Comparison of ENCODE assay signal across 15 cellular contexts in genomic region chrX:139058831-139059495, GRCh38.
DNase-seq lines count a peak whose midpoint lies in the region; ATAC-seq and TF ChIP-seq lines count a peak whose summit lies in the region.
"Had no signal": no experiment of that assay in that cellular context is flagged by ENCODE, and none has a peak within 500 bp of the region (broad histone marks: within the 10 kb centered on the region; RNA-seq: fewer than 3 reads in every experiment).

No MANE protein-coding gene starts in this region.

- no peak overlapping the region for H3K27ac ChIP-seq in H9 (ENCODE audit: insufficient read length, low read depth, low read length)
- H3K27ac ChIP-seq: BLaER1 treated with 17β-estradiol and CSF1 and Interleukin-3, amounts not matched to agents 10 nM and 100 nM; vagina had no signal

- no peak overlapping the region for H3K23ac ChIP-seq in H9 (ENCODE audit: insufficient read length, low read depth, low read length)

- no peak overlapping the region for H4K91ac ChIP-seq in H9 (ENCODE audit: insufficient read length, low read depth, low read length)

- no peaks in the 10 kb centered on the region for H3K4me1 Mint-ChIP-seq in activated T-helper 17 cell treated with anti-CD3 and anti-CD28 coated beads, Interleukin-2, amount 50 U/mL, for 72 hours
- no peaks in the 10 kb centered on the region for H3K4me1 Mint-ChIP-seq in H9
- no peaks in the 10 kb centered on the region for H3K4me1 Mint-ChIP-seq in activated CD8-positive, alpha-beta memory T cell treated with anti-CD3 and anti-CD28 coated beads, Interleukin-2, amount 10 ng/mL, durations not matched to agents 7 days and 5 days

- H3K36me3 Mint-ChIP-seq in activated T-helper 17 cell treated with anti-CD3 and anti-CD28 coated beads, Interleukin-2, amount 50 U/mL, for 72 hours (ENCODE audit: low read depth): no peaks in the 10 kb centered on the region
- H3K36me3 Mint-ChIP-seq in H9 (ENCODE audit: insufficient read depth in 1 of 3, low read depth in 3 of 3): peaks cover 0 to 4% (median 2%) of the 10 kb centered on the region in 3 experiments; a peak in 1 of 7 replicates
- peaks cover 1% of the 10 kb centered on the region for H3K36me3 Mint-ChIP-seq in activated CD8-positive, alpha-beta memory T cell treated with anti-CD3 and anti-CD28 coated beads, Interleukin-2, amount 10 ng/mL, durations not matched to agents 7 days and 5 days

- peaks cover 5% of the 10 kb centered on the region for H3K9me3 Mint-ChIP-seq in activated T-helper 17 cell treated with anti-CD3 and anti-CD28 coated beads, Interleukin-2, amount 50 U/mL, for 72 hours
- peaks cover 9 to 15% of the 10 kb centered on the region in 2 experiments; a peak in 4 of 5 replicates for H3K9me3 Mint-ChIP-seq in H9
- H3K9me3 Mint-ChIP-seq in activated CD8-positive, alpha-beta memory T cell treated with anti-CD3 and anti-CD28 coated beads, Interleukin-2, amount 10 ng/mL, durations not matched to agents 7 days and 5 days (ENCODE audit: low read depth): no peaks in the 10 kb centered on the region

- no peaks in the 10 kb centered on the region for H3K23me2 ChIP-seq in H9 (ENCODE audit: insufficient read length, low read depth, low read length, poor library complexity, severe bottlenecking)

- H3K18ac ChIP-seq in H9 (ENCODE audit: insufficient read length, low read depth, low read length): no peak overlapping the region

- DNase-seq in lung microvascular endothelial cell (ENCODE audit: low read depth in 2 of 2) (peak; percentile 12 to 14), H9 (no peak), NCI-H1417 (lab: John Stamatoyannopoulos, UW) (no peak)
- DNase-seq in activated CD8-positive, alpha-beta memory T cell treated with anti-CD3 and anti-CD28 coated beads, Interleukin-2, amount 10 ng/mL, durations not matched to agents 7 days and 5 days: no peak
- DNase-seq: activated CD4-positive, CD25-positive, alpha-beta regulatory T cell treated with anti-CD3 and anti-CD28 coated beads, Interleukin-2, amount 50 U/mL, for 72 hours; central memory CD4-positive, alpha-beta T cell; GDM1 had no signal

- no peak overlapping the region for H2BK120ac ChIP-seq in H9 (ENCODE audit: low read depth, low read length, poor library complexity, severe bottlenecking)

- H3T11ph ChIP-seq in H9 (ENCODE audit: low read length): no peak overlapping the region

- no peaks in the 10 kb centered on the region for H3K79me1 ChIP-seq in H9 (ENCODE audit: insufficient read depth, low read depth, low read length, poor library complexity, severe bottlenecking)

- no peak overlapping the region for H2BK20ac ChIP-seq in H9 (ENCODE audit: low read depth, low read length, poor library complexity, severe bottlenecking)

- no peak overlapping the region for H2AFZ ChIP-seq in H9 (ENCODE audit: low read length)

- no peak overlapping the region for H2AK5ac ChIP-seq in H9 (ENCODE audit: insufficient read length, low read length)

- no peak overlapping the region for H3K4me2 ChIP-seq in H9 (ENCODE audit: insufficient read depth, insufficient read length, low read length)
- H3K4me2 ChIP-seq: BLaER1 treated with 17β-estradiol and CSF1 and Interleukin-3, amounts not matched to agents 10 nM and 100 nM had no signal

- WGBS in H9 (ENCODE audit: extremely low coverage, insufficient read length, low lambda C conversion rate): no CpG with 5 or more reads among the region's 4 CpGs

- H2BK15ac ChIP-seq in H9 (ENCODE audit: low read depth, low read length): no peak overlapping the region

- no peaks in the 10 kb centered on the region for H3K4me1 ChIP-seq in H9 (ENCODE audit: insufficient read depth, low read length)
- H3K4me1 ChIP-seq: BLaER1 treated with 17β-estradiol and CSF1 and Interleukin-3, amounts not matched to agents 10 nM and 100 nM; HAP-1; vagina had no signal

- CTCF ChIA-PET in activated CD8-positive, alpha-beta memory T cell treated with anti-CD3 and anti-CD28 coated beads, Interleukin-2, amount 10 ng/mL, durations not matched to agents 7 days and 5 days (lab: Charles Lee): no interaction called here

- H3K56ac ChIP-seq in H9 (ENCODE audit: insufficient read length, low read depth, low read length): no peak overlapping the region

- H2BK12ac ChIP-seq in H9 (ENCODE audit: insufficient read length, low read depth, low read length): no peak overlapping the region

- no peaks in the 10 kb centered on the region for H3K9me3 ChIP-seq in H9 (ENCODE audit: control insufficient read depth, low read depth, low read length)
- H3K9me3 ChIP-seq: HAP-1, vagina had no signal

- ATAC-seq in GM18520 (IDR thresholded peaks at IDR 0.05; ENCODE audit: unreplicated experiment): peak; percentile 58
- peak; percentile 74 for ATAC-seq in HG03432 (IDR thresholded peaks at IDR 0.05; ENCODE audit: unreplicated experiment)
- peak; percentile 39 for ATAC-seq in activated T-helper 17 cell treated with anti-CD3 and anti-CD28 coated beads, Interleukin-2, amount 50 U/mL, for 72 hours (replicated peaks)
- ATAC-seq in activated CD8-positive, alpha-beta memory T cell treated with anti-CD3 and anti-CD28 coated beads, Interleukin-2, amount 10 ng/mL, durations not matched to agents 7 days and 5 days: no peak
- ATAC-seq in GM21515 (IDR thresholded peaks at IDR 0.05; ENCODE audit: unreplicated experiment): no peak
- ATAC-seq: SK-N-SH treated with all-trans-retinoic acid at 6 μM for 48 hours had no signal

- no peak overlapping the region for H3K4me3 Mint-ChIP-seq in activated T-helper 17 cell treated with anti-CD3 and anti-CD28 coated beads, Interleukin-2, amount 50 U/mL, for 72 hours
- no peak overlapping the region for H3K4me3 Mint-ChIP-seq in H9
- no peak overlapping the region for H3K4me3 Mint-ChIP-seq in activated CD8-positive, alpha-beta memory T cell treated with anti-CD3 and anti-CD28 coated beads, Interleukin-2, amount 10 ng/mL, durations not matched to agents 7 days and 5 days

- H3K27me3 ChIP-seq in H9 (ENCODE audit: insufficient read depth, low read length): no peaks in the 10 kb centered on the region
- H3K27me3 ChIP-seq: vagina had no signal

- no peaks in the 10 kb centered on the region for H4K20me1 ChIP-seq in H9 (ENCODE audit: control insufficient read depth, insufficient read depth, insufficient read length)
- H4K20me1 ChIP-seq: BLaER1 treated with 17β-estradiol and CSF1 and Interleukin-3, amounts not matched to agents 10 nM and 100 nM had no signal

- no peaks in the 10 kb centered on the region for H3K27me3 Mint-ChIP-seq in activated T-helper 17 cell treated with anti-CD3 and anti-CD28 coated beads, Interleukin-2, amount 50 U/mL, for 72 hours
- no peaks in the 10 kb centered on the region for H3K27me3 Mint-ChIP-seq in H9 (ENCODE audit: low read depth)
- H3K27me3 Mint-ChIP-seq in activated CD8-positive, alpha-beta memory T cell treated with anti-CD3 and anti-CD28 coated beads, Interleukin-2, amount 10 ng/mL, durations not matched to agents 7 days and 5 days: no peaks in the 10 kb centered on the region

- no peak overlapping the region for H3K27ac Mint-ChIP-seq in activated T-helper 17 cell treated with anti-CD3 and anti-CD28 coated beads, Interleukin-2, amount 50 U/mL, for 72 hours
- H3K27ac Mint-ChIP-seq in H9: no peak overlapping the region
- no peak overlapping the region for H3K27ac Mint-ChIP-seq in activated CD8-positive, alpha-beta memory T cell treated with anti-CD3 and anti-CD28 coated beads, Interleukin-2, amount 10 ng/mL, durations not matched to agents 7 days and 5 days

- H3K9ac ChIP-seq in H9 (ENCODE audit: extremely low read depth, insufficient read length, low read length): no peak overlapping the region
- H3K9ac ChIP-seq: BLaER1 treated with 17β-estradiol and CSF1 and Interleukin-3, amounts not matched to agents 10 nM and 100 nM had no signal

- no peak overlapping the region for H3K4ac ChIP-seq in H9 (ENCODE audit: low read depth, low read length)

- no peak for TF ChIP-seq CTCF in H9 (conservative IDR thresholded peaks at IDR 0.05)

- no peak overlapping the region for H3K14ac ChIP-seq in H9 (ENCODE audit: insufficient read depth, low read length)

- no peaks in the 10 kb centered on the region for H3K79me2 ChIP-seq in H9 (ENCODE audit: insufficient read depth, low read length)

- H2BK5ac ChIP-seq in H9 (ENCODE audit: insufficient read length, low read length): no peak overlapping the region

- no peak overlapping the region for H4K5ac ChIP-seq in H9 (ENCODE audit: insufficient read length, low read depth, low read length)

- H4K8ac ChIP-seq in H9 (replicated peaks; ENCODE audit: insufficient read length, low read depth, low read length): no peak overlapping the region

Comparison
In these comparisons a context has a peak if more than half of its experiments do, and no peak if none do; other contexts are left out.
1. ATAC-seq: peak in GM18520 (single experiment), HG03432 (single experiment) and activated T-helper 17 cell treated with anti-CD3 and anti-CD28 coated beads, Interleukin-2, amount 50 U/mL, for 72 hours (single experiment); none in activated CD8-positive, alpha-beta memory T cell treated with anti-CD3 and anti-CD28 coated beads, Interleukin-2, amount 10 ng/mL, durations not matched to agents 7 days and 5 days (single experiment) and GM21515 (single experiment).
2. DNase-seq: peak in lung microvascular endothelial cell (2 of 2); none in H9 (single experiment), activated CD8-positive, alpha-beta memory T cell treated with anti-CD3 and anti-CD28 coated beads, Interleukin-2, amount 10 ng/mL, durations not matched to agents 7 days and 5 days (single experiment) and NCI-H1417 (0 of 3).